ENCODE assay signal across 1 cellular context in the genomic region with DNA sequence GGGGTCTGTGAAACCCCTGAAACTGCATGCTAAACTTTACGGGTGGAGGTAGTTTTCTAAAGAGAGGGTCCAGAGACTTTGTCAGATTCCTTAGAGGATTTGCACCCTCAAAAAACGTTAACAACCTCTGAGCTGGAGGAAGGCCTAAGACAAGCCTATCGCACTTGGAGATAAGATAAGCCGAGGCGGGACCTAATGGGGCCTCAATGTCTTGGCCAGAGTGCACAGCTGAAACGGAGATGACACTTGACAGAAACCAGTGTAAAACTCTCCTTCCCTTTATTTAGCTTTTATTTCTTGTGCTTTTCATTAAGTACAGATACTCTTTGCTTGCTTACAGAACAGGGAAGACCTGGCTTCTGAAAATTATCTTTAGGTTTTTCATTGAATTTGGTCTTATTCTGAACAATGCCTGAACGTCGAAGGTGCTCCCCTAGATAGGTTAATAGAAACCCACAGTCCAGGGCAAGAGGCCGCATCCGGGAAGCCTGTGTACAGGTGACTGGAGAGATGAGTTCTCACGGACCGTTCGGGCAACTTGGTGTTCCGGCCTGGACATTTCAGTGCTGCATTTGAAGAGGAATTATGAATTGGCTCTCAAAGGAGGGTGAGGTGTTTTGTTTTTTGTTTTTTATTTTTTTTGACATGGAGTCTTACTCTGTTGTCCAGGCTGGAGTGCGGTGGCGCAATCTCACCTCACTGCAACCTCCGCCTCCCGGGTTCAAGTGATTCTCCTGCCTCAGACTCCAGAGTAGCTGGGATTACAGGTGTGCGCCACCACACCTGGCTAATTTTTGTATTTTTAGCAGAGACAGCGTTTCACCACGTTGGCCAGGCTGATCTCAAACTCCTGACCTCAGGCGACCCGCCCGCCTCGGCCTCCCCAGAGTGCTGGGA.
TF ChIP-seq lines count a peak whose summit lies in the region.

No MANE protein-coding gene starts in this region.

TF ChIP-seq in A549, 52 proteins besides CTCF, POLR2A, EP300 and RAD21:
- no peak for TF ChIP-seq KDM1A (IDR thresholded peaks at IDR 0.05; ENCODE audit: low read depth)
- TF ChIP-seq ZC3H11A (IDR thresholded peaks at IDR 0.05), result no peak
- no peak for TF ChIP-seq TFCP2L1 (CRISPR knock-in tag; IDR thresholded peaks at IDR 0.05)
- no peak for TF ChIP-seq BHLHE40 (IDR thresholded peaks at IDR 0.05; ENCODE audit: low read depth, low read length)
- TF ChIP-seq, protein P1, sequence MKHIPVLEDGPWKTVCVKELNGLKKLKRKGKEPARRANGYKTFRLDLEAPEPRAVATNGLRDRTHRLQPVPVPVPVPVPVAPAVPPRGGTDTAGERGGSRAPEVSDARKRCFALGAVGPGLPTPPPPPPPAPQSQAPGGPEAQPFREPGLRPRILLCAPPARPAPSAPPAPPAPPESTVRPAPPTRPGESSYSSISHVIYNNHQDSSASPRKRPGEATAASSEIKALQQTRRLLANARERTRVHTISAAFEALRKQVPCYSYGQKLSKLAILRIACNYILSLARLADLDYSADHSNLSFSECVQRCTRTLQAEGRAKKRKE (CRISPR knock-in tag; IDR thresholded peaks at IDR 0.05; ENCODE audit: low read depth), result no peak
